8 cellular contexts compared by ENCODE assay signal in genomic region chr7:142797799-142798377, GRCh38. TPM values are rescaled to one million over a fixed set of nuclear protein-coding genes. Genes with fewer than 3 reads are reported as not detected.
DNase-seq lines count a peak whose midpoint lies in the region; ATAC-seq and TF ChIP-seq lines count a peak whose summit lies in the region.

No MANE protein-coding gene starts in this region.

- intact Hi-C loops in sciatic nerve (cut with DNase I): no loop called here

- H3K4me3 ChIP-seq in fibroblast of pulmonary artery (replicated peaks; ENCODE audit: low read depth, low read length): peak overlapping the region; percentile 26

- ATAC-seq in GM18502 (IDR thresholded peaks at IDR 0.05; ENCODE audit: poor library complexity, unreplicated experiment) (peak; percentile 11), sciatic nerve (peak; percentile 17)

- DNase-seq in fibroblast of pulmonary artery (ENCODE audit: low read depth) (no peak), sciatic nerve (ENCODE audit: low spot score) (no peak), NCI-H2171 treated with DMSO at 0.1 percent for 48 hours (lab: John Stamatoyannopoulos, UW) (no peak), iPS-NIHi7 (ENCODE audit: extremely low spot score) (no peak), H4 (ENCODE audit: low spot score) (no peak), midbrain (lab: John Stamatoyannopoulos, UW) (no peak)

- TF ChIP-seq CTCF in fibroblast of pulmonary artery (IDR thresholded peaks at IDR 0.05; ENCODE audit: low read length, missing control alignments): no peak

- peak; percentile 51 for TF ChIP-seq POLR2A in Raji (IDR thresholded peaks at IDR 0.05; ENCODE audit: insufficient read depth, low read depth, low read length)

RNA-seq across cellular contexts. Expression of gene PRSS2, which starts 27.1 kb away (rescaled TPM):
- total RNA-seq in sciatic nerve: 6.0 TPM
- total RNA-seq in H4 (2014; rRNA removed; shearing (Covaris generic)): not detected in 2 replicates

RNA-seq across cellular contexts. Expression of gene PRSS1, which starts 48.6 kb away (rescaled TPM):
- 4.7 TPM for total RNA-seq in sciatic nerve
- total RNA-seq in H4 (2014; rRNA removed; shearing (Covaris generic)): not detected in 2 replicates

RNA-seq across cellular contexts. Expression of gene EPHB6, which starts 57.0 kb away (rescaled TPM):
- 15.7 TPM for total RNA-seq in sciatic nerve
- 0.35 and 1.7 TPM in 2 replicates for total RNA-seq in H4 (2014; rRNA removed; shearing (Covaris generic))
